In genomic region chr20:48761914-48762313, GRCh38 we compare ENCODE assay signal across 13 cellular contexts.
DNase-seq lines count a peak whose midpoint lies in the region; ATAC-seq, FAIRE-seq and TF ChIP-seq lines count a peak whose summit lies in the region.
"Had no signal": no experiment of that assay in that cellular context is flagged by ENCODE, and none has a peak within 500 bp of the region (broad histone marks: within the 10 kb centered on the region; RNA-seq: fewer than 3 reads in every experiment).

No MANE protein-coding gene starts in this region.

- H3K4me2 ChIP-seq in K562 (ENCODE audit: insufficient read depth, low read length): no peak overlapping the region

- H3K36me3 ChIP-seq in CD4-positive, alpha-beta memory T cell (ENCODE audit: insufficient read depth, low read length): peaks cover 6% of the 10 kb centered on the region
- H3K36me3 ChIP-seq in K562 (ENCODE audit: control insufficient read depth, insufficient read depth, low read length) (no peaks in the 10 kb centered on the region), kidney (ENCODE audit: control insufficient read depth in 1 of 2, insufficient read depth in 2 of 2, low read length in 2 of 2) (no peaks in the 10 kb centered on the region)
- H3K36me3 ChIP-seq: HAP-1 had no signal

- H3K4me1 ChIP-seq in CD4-positive, alpha-beta memory T cell (ENCODE audit: insufficient read depth, low read length): peaks cover 92% of the 10 kb centered on the region
- H3K4me1 ChIP-seq in K562 (replicated peaks in 1 of 2; ENCODE audit: control insufficient read depth in 2 of 2, insufficient read depth in 2 of 2, low read length in 2 of 2) (no peaks in the 10 kb centered on the region), kidney (ENCODE audit: control insufficient read depth in 1 of 2, insufficient read depth in 1 of 2, low read depth in 1 of 2, low read length in 2 of 2) (peaks cover 0 to 16% of the 10 kb centered on the region in 2 donors)
- H3K4me1 ChIP-seq: psoas muscle had no signal

- H3K27ac Mint-ChIP-seq in CD4-positive, alpha-beta memory T cell: peak overlapping the region; percentile 87 to 99 (median 98)
- H3K27ac Mint-ChIP-seq in IgD-negative memory B cell: peak overlapping the region; percentile 89 to 97 (median 96)
- peak overlapping the region in 1 of 2 donors; percentile 96 for H3K27ac Mint-ChIP-seq in natural killer cell treated with Interleukin-12 subunit alpha and Interleukin-12 subunit beta and Interleukin-15 and Interleukin-18, amount 100 ng/mL, for 72 hours

- H2AFZ ChIP-seq in K562 (ENCODE audit: low read depth, low read length): no peak overlapping the region

- no peaks in the 10 kb centered on the region for H3K27me3 Mint-ChIP-seq in CD4-positive, alpha-beta memory T cell
- H3K27me3 Mint-ChIP-seq in IgD-negative memory B cell: no peaks in the 10 kb centered on the region
- H3K27me3 Mint-ChIP-seq in natural killer cell treated with Interleukin-12 subunit alpha and Interleukin-12 subunit beta and Interleukin-15 and Interleukin-18, amount 100 ng/mL, for 72 hours: no peaks in the 10 kb centered on the region

- peaks cover 63 to 97% (median 83%) of the 10 kb centered on the region in 4 donors for H3K4me1 Mint-ChIP-seq in CD4-positive, alpha-beta memory T cell
- peaks cover 64 to 75% (median 65%) of the 10 kb centered on the region in 3 donors for H3K4me1 Mint-ChIP-seq in IgD-negative memory B cell
- peaks cover 85 to 98% of the 10 kb centered on the region in 2 donors for H3K4me1 Mint-ChIP-seq in natural killer cell treated with Interleukin-12 subunit alpha and Interleukin-12 subunit beta and Interleukin-15 and Interleukin-18, amount 100 ng/mL, for 72 hours (ENCODE audit: low read depth in 2 of 2)

- intact Hi-C loops in CD4-positive, alpha-beta memory T cell (cut with micrococcal nuclease): loop anchor here (5.0 kb wide), 1 partner anchor 45 kb away; no protein-coding TSS in a partner anchor
- intact Hi-C loops in K562 (cut with micrococcal nuclease) (no loop called here), kidney (cut with DNase I) (no loop called here)

- no peak overlapping the region for H3K9ac ChIP-seq in K562 (ENCODE audit: insufficient read depth in 1 of 2, low read depth in 2 of 2, low read length in 2 of 2)
- H3K9ac ChIP-seq in kidney (ENCODE audit: low read length in 2 of 2): no peak overlapping the region

- DNase-seq in CD4-positive, alpha-beta memory T cell: no peak
- no peak for DNase-seq in K562 (ENCODE audit: extremely low read depth in 1 of 4, low spot score in 3 of 4)
- DNase-seq in natural killer cell treated with Interleukin-12 subunit alpha and Interleukin-12 subunit beta and Interleukin-15 and Interleukin-18, amount 100 ng/mL, for 72 hours (ENCODE audit: low spot score): no peak
- no peak for DNase-seq in urothelium cell line (ENCODE audit: low spot score)
- no peak for DNase-seq in kidney
- DNase-seq: MM.1S, psoas muscle had no signal

- TF ChIP-seq POLR2A in K562 (conservative IDR thresholded peaks at IDR 0.05): no peak

- no peaks in the 10 kb centered on the region for H3K9me1 ChIP-seq in K562 (ENCODE audit: control insufficient read depth, insufficient read depth, low read length)

- in situ Hi-C loops in K562 (cut with MboI): no loop called here

- H3K36me3 Mint-ChIP-seq in CD4-positive, alpha-beta memory T cell: peaks cover 18 to 20% of the 10 kb centered on the region in 2 donors
- peaks cover 10% of the 10 kb centered on the region for H3K36me3 Mint-ChIP-seq in IgD-negative memory B cell
- peaks cover 3% of the 10 kb centered on the region for H3K36me3 Mint-ChIP-seq in natural killer cell treated with Interleukin-12 subunit alpha and Interleukin-12 subunit beta and Interleukin-15 and Interleukin-18, amount 100 ng/mL, for 72 hours

- TF ChIP-seq EP300 in K562 (IDR thresholded peaks at IDR 0.05; ENCODE audit: low read length): no peak

- TF ChIP-seq RAD21 in K562 (CRISPR knock-in tag; conservative IDR thresholded peaks at IDR 0.05 in 1 of 2, IDR thresholded peaks at IDR 0.05 in 1 of 2): no peak

- peak overlapping the region in 1 of 2 donors; percentile 54 for H3K4me3 ChIP-seq in CD4-positive, alpha-beta memory T cell (ENCODE audit: low read length in 2 of 2)
- no peak overlapping the region for H3K4me3 ChIP-seq in K562
- no peak overlapping the region for H3K4me3 ChIP-seq in kidney (ENCODE audit: low read length in 2 of 2)
- H3K4me3 ChIP-seq: HAP-1, psoas muscle had no signal

- H3K9me3 Mint-ChIP-seq in CD4-positive, alpha-beta memory T cell: peaks cover 0 to 4% (median 0%) of the 10 kb centered on the region in 8 donors
- H3K9me3 Mint-ChIP-seq in IgD-negative memory B cell: peaks cover 0 to 2% (median 0%) of the 10 kb centered on the region in 3 donors
- no peaks in the 10 kb centered on the region for H3K9me3 Mint-ChIP-seq in natural killer cell treated with Interleukin-12 subunit alpha and Interleukin-12 subunit beta and Interleukin-15 and Interleukin-18, amount 100 ng/mL, for 72 hours

- no peaks in the 10 kb centered on the region for H3K79me2 ChIP-seq in K562 (ENCODE audit: control insufficient read depth, insufficient read depth, low read length)

- ATAC-seq in K562 (no peak), GM18858 (IDR thresholded peaks at IDR 0.05; ENCODE audit: unreplicated experiment) (no peak), HG03095 (IDR thresholded peaks at IDR 0.05; ENCODE audit: unreplicated experiment) (no peak)
- ATAC-seq in natural killer cell treated with Interleukin-12 subunit alpha and Interleukin-12 subunit beta and Interleukin-15 and Interleukin-18, amount 100 ng/mL, for 72 hours: no peak
- ATAC-seq: activated CD4-positive, CD25-positive, alpha-beta regulatory T cell treated with anti-CD3 and anti-CD28 coated beads, Interleukin-2, amount 50 U/mL, for 24 hours had no signal

- POLR2A ChIA-PET in CD4-positive, alpha-beta memory T cell (lab: Charles Lee; ENCODE audit: partially characterized antibody): interaction anchor here (0.6 to 5.1 kb wide), 11 partner anchors 8 to 65 kb away, joined by 3 to 44 read pairs (median 5); partner anchors contain the start of gene PREX1
- POLR2A ChIA-PET in K562 (lab: Yijun Ruan, JAX): interaction anchor here (1.0 kb wide), 1 partner anchor 16 kb away, joined by 3 read pairs; no protein-coding TSS in a partner anchor

- TF ChIP-seq CTCF in K562 (IDR thresholded peaks at IDR 0.05 in 2 of 3, conservative IDR thresholded peaks at IDR 0.05 in 1 of 3; ENCODE audit: insufficient read depth in 2 of 3, low read depth in 1 of 3, low read length in 3 of 3) (no peak), kidney (IDR thresholded peaks at IDR 0.05; ENCODE audit: borderline replicate concordance, extremely low read depth, insufficient read depth) (no peak)

- no peak for FAIRE-seq in K562 (lab: Jason Lieb, UNC)
- FAIRE-seq in urothelium cell line (lab: Jason Lieb, UNC): no peak
- FAIRE-seq in kidney (lab: Jason Lieb, UNC): no peak

- H3K9me3 ChIP-seq in CD4-positive, alpha-beta memory T cell (ENCODE audit: control insufficient read depth in 1 of 2, low read length in 2 of 2): no peaks in the 10 kb centered on the region
- H3K9me3 ChIP-seq in K562 (replicated peaks; ENCODE audit: control insufficient read depth, insufficient read depth, low read depth, low read length) (no peaks in the 10 kb centered on the region), kidney (ENCODE audit: control insufficient read depth in 1 of 2, low read length in 2 of 2) (no peaks in the 10 kb centered on the region)
- H3K9me3 ChIP-seq: HAP-1, psoas muscle had no signal

- no peaks in the 10 kb centered on the region for H3K27me3 ChIP-seq in CD4-positive, alpha-beta memory T cell (ENCODE audit: insufficient read depth, low read length)
- peaks cover 0 to 12% of the 10 kb centered on the region in 2 experiments; a peak in 2 of 5 replicates for H3K27me3 ChIP-seq in K562 (ENCODE audit: control insufficient read depth in 2 of 2, insufficient read depth in 2 of 2, low read length in 2 of 2)

- CTCF ChIA-PET in CD4-positive, alpha-beta memory T cell (lab: Charles Lee; ENCODE audit: partially characterized antibody): interaction anchor here (0.7 kb wide), 2 partner anchors 11 to 25 kb away, joined by 3 to 4 read pairs; no protein-coding TSS in a partner anchor
- CTCF ChIA-PET in K562 (lab: Yijun Ruan, JAX; ENCODE audit: low intra/inter-chr PET ratio): no interaction called here

- 0 out of 2 replicates have a peak, but pooled peaks cover under 1% of the 10 kb centered on the region for H4K20me1 ChIP-seq in K562 (replicated peaks; ENCODE audit: control insufficient read depth, insufficient read depth, low read length)

- peak overlapping the region; percentile 86 for H3K27ac ChIP-seq in CD4-positive, alpha-beta memory T cell (ENCODE audit: low read depth, low read length)
- H3K27ac ChIP-seq in K562 (ENCODE audit: extremely low read depth, low read depth, low read length): no peak overlapping the region
- H3K27ac ChIP-seq in kidney (ENCODE audit: low read depth in 2 of 2, low read length in 2 of 2): no peak overlapping the region
- H3K27ac ChIP-seq: C4-2B, psoas muscle had no signal

- H3K4me3 Mint-ChIP-seq in CD4-positive, alpha-beta memory T cell: peak overlapping the region in 7 of 8 donors; percentile 61 to 89 (median 87)
- peak overlapping the region in 3 of 4 donors; percentile 62 to 89 (median 71) for H3K4me3 Mint-ChIP-seq in IgD-negative memory B cell
- peak overlapping the region; percentile 88 for H3K4me3 Mint-ChIP-seq in natural killer cell treated with Interleukin-12 subunit alpha and Interleukin-12 subunit beta and Interleukin-15 and Interleukin-18, amount 100 ng/mL, for 72 hours

- 21% methylated on average over 3 of the region's 3 CpGs for WGBS in K562 (ENCODE audit: insufficient coverage, low coverage, missing lambda C conversion rate)

- no TSS peak for BruUV-seq in K562 (replicated peaks; lab: Mats Ljungman, UMichigan)

TF ChIP-seq in K562, 482 proteins besides CTCF, POLR2A, EP300 and RAD21 (continues in another document):
- TF ChIP-seq CBX8 (IDR thresholded peaks at IDR 0.05; ENCODE audit: borderline replicate concordance, extremely low read depth, low read depth, low read length, poor library complexity, severe bottlenecking) (no peak), CHD4 (IDR thresholded peaks at IDR 0.05; ENCODE audit: insufficient read depth, insufficient replicate concordance, low read depth, low read length, poor library complexity, severe bottlenecking) (no peak)
